Comparison of ENCODE assay signal across 1 cellular context in genomic region chr17:45320931-45321461, GRCh38.
TF ChIP-seq lines count a peak whose summit lies in the region.

No MANE protein-coding gene starts in this region.

TF ChIP-seq in K562, 482 proteins besides CTCF, POLR2A, EP300 and RAD21 (continued from another document and continues in another):
- TF ChIP-seq, protein P1, sequence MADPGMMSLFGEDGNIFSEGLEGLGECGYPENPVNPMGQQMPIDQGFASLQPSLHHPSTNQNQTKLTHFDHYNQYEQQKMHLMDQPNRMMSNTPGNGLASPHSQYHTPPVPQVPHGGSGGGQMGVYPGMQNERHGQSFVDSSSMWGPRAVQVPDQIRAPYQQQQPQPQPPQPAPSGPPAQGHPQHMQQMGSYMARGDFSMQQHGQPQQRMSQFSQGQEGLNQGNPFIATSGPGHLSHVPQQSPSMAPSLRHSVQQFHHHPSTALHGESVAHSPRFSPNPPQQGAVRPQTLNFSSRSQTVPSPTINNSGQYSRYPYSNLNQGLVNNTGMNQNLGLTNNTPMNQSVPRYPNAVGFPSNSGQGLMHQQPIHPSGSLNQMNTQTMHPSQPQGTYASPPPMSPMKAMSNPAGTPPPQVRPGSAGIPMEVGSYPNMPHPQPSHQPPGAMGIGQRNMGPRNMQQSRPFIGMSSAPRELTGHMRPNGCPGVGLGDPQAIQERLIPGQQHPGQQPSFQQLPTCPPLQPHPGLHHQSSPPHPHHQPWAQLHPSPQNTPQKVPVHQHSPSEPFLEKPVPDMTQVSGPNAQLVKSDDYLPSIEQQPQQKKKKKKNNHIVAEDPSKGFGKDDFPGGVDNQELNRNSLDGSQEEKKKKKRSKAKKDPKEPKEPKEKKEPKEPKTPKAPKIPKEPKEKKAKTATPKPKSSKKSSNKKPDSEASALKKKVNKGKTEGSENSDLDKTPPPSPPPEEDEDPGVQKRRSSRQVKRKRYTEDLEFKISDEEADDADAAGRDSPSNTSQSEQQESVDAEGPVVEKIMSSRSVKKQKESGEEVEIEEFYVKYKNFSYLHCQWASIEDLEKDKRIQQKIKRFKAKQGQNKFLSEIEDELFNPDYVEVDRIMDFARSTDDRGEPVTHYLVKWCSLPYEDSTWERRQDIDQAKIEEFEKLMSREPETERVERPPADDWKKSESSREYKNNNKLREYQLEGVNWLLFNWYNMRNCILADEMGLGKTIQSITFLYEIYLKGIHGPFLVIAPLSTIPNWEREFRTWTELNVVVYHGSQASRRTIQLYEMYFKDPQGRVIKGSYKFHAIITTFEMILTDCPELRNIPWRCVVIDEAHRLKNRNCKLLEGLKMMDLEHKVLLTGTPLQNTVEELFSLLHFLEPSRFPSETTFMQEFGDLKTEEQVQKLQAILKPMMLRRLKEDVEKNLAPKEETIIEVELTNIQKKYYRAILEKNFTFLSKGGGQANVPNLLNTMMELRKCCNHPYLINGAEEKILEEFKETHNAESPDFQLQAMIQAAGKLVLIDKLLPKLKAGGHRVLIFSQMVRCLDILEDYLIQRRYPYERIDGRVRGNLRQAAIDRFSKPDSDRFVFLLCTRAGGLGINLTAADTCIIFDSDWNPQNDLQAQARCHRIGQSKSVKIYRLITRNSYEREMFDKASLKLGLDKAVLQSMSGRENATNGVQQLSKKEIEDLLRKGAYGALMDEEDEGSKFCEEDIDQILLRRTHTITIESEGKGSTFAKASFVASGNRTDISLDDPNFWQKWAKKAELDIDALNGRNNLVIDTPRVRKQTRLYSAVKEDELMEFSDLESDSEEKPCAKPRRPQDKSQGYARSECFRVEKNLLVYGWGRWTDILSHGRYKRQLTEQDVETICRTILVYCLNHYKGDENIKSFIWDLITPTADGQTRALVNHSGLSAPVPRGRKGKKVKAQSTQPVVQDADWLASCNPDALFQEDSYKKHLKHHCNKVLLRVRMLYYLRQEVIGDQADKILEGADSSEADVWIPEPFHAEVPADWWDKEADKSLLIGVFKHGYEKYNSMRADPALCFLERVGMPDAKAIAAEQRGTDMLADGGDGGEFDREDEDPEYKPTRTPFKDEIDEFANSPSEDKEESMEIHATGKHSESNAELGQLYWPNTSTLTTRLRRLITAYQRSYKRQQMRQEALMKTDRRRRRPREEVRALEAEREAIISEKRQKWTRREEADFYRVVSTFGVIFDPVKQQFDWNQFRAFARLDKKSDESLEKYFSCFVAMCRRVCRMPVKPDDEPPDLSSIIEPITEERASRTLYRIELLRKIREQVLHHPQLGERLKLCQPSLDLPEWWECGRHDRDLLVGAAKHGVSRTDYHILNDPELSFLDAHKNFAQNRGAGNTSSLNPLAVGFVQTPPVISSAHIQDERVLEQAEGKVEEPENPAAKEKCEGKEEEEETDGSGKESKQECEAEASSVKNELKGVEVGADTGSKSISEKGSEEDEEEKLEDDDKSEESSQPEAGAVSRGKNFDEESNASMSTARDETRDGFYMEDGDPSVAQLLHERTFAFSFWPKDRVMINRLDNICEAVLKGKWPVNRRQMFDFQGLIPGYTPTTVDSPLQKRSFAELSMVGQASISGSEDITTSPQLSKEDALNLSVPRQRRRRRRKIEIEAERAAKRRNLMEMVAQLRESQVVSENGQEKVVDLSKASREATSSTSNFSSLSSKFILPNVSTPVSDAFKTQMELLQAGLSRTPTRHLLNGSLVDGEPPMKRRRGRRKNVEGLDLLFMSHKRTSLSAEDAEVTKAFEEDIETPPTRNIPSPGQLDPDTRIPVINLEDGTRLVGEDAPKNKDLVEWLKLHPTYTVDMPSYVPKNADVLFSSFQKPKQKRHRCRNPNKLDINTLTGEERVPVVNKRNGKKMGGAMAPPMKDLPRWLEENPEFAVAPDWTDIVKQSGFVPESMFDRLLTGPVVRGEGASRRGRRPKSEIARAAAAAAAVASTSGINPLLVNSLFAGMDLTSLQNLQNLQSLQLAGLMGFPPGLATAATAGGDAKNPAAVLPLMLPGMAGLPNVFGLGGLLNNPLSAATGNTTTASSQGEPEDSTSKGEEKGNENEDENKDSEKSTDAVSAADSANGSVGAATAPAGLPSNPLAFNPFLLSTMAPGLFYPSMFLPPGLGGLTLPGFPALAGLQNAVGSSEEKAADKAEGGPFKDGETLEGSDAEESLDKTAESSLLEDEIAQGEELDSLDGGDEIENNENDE (IDR thresholded peaks at IDR 0.05; ENCODE audit: low read depth, low read length), result no peak
- TF ChIP-seq MNT (conservative IDR thresholded peaks at IDR 0.05), result peak in 1 of 2 experiments; percentile 29; a peak in 1 of 4 replicates
- TF ChIP-seq ZNF263 (CRISPR knock-in tag; IDR thresholded peaks at IDR 0.05; ENCODE audit: borderline replicate concordance), result no peak
- TF ChIP-seq MAFF (IDR thresholded peaks at IDR 0.05; ENCODE audit: low read length), result peak; percentile 81
- TF ChIP-seq ZEB2 (IDR thresholded peaks at IDR 0.05), result 0 out of 2 replicates have a peak, but pooled peaks have one; percentile 18
- no peak for TF ChIP-seq ZNF766 (CRISPR knock-in tag; conservative IDR thresholded peaks at IDR 0.05)
- TF ChIP-seq, protein P2, sequence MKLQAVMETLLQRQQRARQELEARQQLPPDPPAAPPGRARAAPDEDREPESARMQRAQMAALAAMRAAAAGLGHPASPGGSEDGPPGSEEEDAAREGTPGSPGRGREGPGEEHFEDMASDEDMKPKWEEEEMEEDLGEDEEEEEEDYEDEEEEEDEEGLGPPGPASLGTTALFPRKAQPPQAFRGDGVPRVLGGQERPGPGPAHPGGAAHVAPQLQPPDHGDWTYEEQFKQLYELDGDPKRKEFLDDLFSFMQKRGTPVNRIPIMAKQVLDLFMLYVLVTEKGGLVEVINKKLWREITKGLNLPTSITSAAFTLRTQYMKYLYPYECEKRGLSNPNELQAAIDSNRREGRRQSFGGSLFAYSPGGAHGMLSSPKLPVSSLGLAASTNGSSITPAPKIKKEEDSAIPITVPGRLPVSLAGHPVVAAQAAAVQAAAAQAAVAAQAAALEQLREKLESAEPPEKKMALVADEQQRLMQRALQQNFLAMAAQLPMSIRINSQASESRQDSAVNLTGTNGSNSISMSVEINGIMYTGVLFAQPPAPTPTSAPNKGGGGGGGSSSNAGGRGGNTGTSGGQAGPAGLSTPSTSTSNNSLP (IDR thresholded peaks at IDR 0.05; ENCODE audit: borderline replicate concordance, low read depth, low read length), result peak; percentile 85; the same call in 1 of the 2 replicates
- TF ChIP-seq ZBTB34 (CRISPR knock-in tag; IDR thresholded peaks at IDR 0.05), result no peak
- TF ChIP-seq ZNF316 (IDR thresholded peaks at IDR 0.05), result peak; percentile 98
- TF ChIP-seq NBN (IDR thresholded peaks at IDR 0.05; ENCODE audit: low read depth), result no peak
- TF ChIP-seq THRAP3 (IDR thresholded peaks at IDR 0.05; ENCODE audit: borderline replicate concordance), result no peak
- TF ChIP-seq NEUROD1 (IDR thresholded peaks at IDR 0.05; ENCODE audit: borderline replicate concordance, low read depth, low read length, partially characterized antibody), result peak; percentile 34
- TF ChIP-seq NFATC3 (IDR thresholded peaks at IDR 0.05), result no peak
- TF ChIP-seq ATF7 (IDR thresholded peaks at IDR 0.05), result peak; percentile 57; the same call in 1 of the 2 replicates
- TF ChIP-seq LEF1 (IDR thresholded peaks at IDR 0.05), result peak; percentile 55; the same call in 1 of the 2 replicates
- TF ChIP-seq, protein P3, sequence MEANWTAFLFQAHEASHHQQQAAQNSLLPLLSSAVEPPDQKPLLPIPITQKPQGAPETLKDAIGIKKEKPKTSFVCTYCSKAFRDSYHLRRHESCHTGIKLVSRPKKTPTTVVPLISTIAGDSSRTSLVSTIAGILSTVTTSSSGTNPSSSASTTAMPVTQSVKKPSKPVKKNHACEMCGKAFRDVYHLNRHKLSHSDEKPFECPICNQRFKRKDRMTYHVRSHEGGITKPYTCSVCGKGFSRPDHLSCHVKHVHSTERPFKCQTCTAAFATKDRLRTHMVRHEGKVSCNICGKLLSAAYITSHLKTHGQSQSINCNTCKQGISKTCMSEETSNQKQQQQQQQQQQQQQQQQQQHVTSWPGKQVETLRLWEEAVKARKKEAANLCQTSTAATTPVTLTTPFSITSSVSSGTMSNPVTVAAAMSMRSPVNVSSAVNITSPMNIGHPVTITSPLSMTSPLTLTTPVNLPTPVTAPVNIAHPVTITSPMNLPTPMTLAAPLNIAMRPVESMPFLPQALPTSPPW (CRISPR knock-in tag; IDR thresholded peaks at IDR 0.05), result no peak
- TF ChIP-seq, protein P4, sequence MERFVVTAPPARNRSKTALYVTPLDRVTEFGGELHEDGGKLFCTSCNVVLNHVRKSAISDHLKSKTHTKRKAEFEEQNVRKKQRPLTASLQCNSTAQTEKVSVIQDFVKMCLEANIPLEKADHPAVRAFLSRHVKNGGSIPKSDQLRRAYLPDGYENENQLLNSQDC (CRISPR knock-in tag; IDR thresholded peaks at IDR 0.05), result no peak
- peak; percentile 51 for TF ChIP-seq TCF3 (CRISPR knock-in tag; IDR thresholded peaks at IDR 0.05)
- TF ChIP-seq POLR2AphosphoS5 (IDR thresholded peaks at IDR 0.05; ENCODE audit: control insufficient read depth, insufficient read depth, low read depth, low read length), result no peak
- no peak for TF ChIP-seq MED1 (CRISPR knock-in tag; IDR thresholded peaks at IDR 0.05; ENCODE audit: borderline replicate concordance)
- TF ChIP-seq, protein P5, sequence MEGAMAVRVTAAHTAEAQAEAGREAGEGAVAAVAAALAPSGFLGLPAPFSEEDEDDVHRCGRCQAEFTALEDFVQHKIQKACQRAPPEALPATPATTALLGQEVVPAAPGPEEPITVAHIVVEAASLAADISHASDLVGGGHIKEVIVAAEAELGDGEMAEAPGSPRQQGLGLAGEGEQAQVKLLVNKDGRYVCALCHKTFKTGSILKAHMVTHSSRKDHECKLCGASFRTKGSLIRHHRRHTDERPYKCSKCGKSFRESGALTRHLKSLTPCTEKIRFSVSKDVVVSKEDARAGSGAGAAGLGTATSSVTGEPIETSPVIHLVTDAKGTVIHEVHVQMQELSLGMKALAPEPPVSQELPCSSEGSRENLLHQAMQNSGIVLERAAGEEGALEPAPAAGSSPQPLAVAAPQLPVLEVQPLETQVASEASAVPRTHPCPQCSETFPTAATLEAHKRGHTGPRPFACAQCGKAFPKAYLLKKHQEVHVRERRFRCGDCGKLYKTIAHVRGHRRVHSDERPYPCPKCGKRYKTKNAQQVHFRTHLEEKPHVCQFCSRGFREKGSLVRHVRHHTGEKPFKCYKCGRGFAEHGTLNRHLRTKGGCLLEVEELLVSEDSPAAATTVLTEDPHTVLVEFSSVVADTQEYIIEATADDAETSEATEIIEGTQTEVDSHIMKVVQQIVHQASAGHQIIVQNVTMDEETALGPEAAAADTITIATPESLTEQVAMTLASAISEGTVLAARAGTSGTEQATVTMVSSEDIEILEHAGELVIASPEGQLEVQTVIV (CRISPR knock-in tag; IDR thresholded peaks at IDR 0.05; ENCODE audit: borderline replicate concordance), result no peak
- TF ChIP-seq TGIF2 (CRISPR knock-in tag; IDR thresholded peaks at IDR 0.05), result no peak
- no peak for TF ChIP-seq RBM39 (optimal IDR thresholded peaks at IDR 0.05; ENCODE audit: low read depth, low read length)
- TF ChIP-seq XRCC5 (IDR thresholded peaks at IDR 0.05; ENCODE audit: low read depth, low read length), result 0 out of 2 replicates have a peak, but pooled peaks have one; percentile 21
- TF ChIP-seq DDX20 (tag; IDR thresholded peaks at IDR 0.05; ENCODE audit: low read depth), result no peak
- TF ChIP-seq CREM (IDR thresholded peaks at IDR 0.05; ENCODE audit: low read depth), result 0 out of 2 replicates have a peak, but pooled peaks have one; percentile 14
- peak; percentile 93 for TF ChIP-seq DPF2 (IDR thresholded peaks at IDR 0.05)
- TF ChIP-seq MEIS2 (IDR thresholded peaks at IDR 0.05; ENCODE audit: partially characterized antibody), result peak; percentile 51
- no peak for TF ChIP-seq HMGN3 (IDR thresholded peaks at IDR 0.05; ENCODE audit: borderline replicate concordance, extremely low read depth, insufficient read length, low read depth, low read length)
- TF ChIP-seq SREBF1 (IDR thresholded peaks at IDR 0.05; ENCODE audit: borderline replicate concordance, low read depth, low read length), result no peak
- no peak for TF ChIP-seq NCOA4 (IDR thresholded peaks at IDR 0.05; ENCODE audit: partially characterized antibody)
- no peak for TF ChIP-seq RNF2 (IDR thresholded peaks at IDR 0.05)
- no peak for TF ChIP-seq HNRNPL (IDR thresholded peaks at IDR 0.05; ENCODE audit: low read depth, low read length)
- 0 out of 2 replicates have a peak, but pooled peaks have one; percentile 33 for TF ChIP-seq TAL1 (IDR thresholded peaks at IDR 0.05)
- TF ChIP-seq, protein P6, sequence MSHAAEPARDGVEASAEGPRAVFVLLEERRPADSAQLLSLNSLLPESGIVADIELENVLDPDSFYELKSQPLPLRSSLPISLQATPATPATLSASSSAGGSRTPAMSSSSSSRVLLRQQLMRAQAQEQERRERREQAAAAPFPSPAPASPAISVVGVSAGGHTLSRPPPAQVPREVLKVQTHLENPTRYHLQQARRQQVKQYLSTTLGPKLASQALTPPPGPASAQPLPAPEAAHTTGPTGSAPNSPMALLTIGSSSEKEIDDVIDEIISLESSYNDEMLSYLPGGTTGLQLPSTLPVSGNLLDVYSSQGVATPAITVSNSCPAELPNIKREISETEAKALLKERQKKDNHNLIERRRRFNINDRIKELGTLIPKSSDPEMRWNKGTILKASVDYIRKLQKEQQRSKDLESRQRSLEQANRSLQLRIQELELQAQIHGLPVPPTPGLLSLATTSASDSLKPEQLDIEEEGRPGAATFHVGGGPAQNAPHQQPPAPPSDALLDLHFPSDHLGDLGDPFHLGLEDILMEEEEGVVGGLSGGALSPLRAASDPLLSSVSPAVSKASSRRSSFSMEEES (CRISPR knock-in tag; IDR thresholded peaks at IDR 0.05), result no peak
- no peak for TF ChIP-seq ZNF583 (CRISPR knock-in tag; IDR thresholded peaks at IDR 0.05)
